Comparison of ENCODE assay signal across 13 cellular contexts in genomic region chr11:128458316-128458715, GRCh38.
A peak's percentile ranks its signal among the peaks of the same experiment; 100 is the strongest.
DNase-seq lines count a peak whose midpoint lies in the region; ATAC-seq lines count a peak whose summit lies in the region.
"Had no signal": no experiment of that assay in that cellular context is flagged by ENCODE, and none has a peak within 500 bp of the region (broad histone marks: within the 10 kb centered on the region; RNA-seq: fewer than 3 reads in every experiment).

No MANE protein-coding gene starts in this region.

- H3K27me3 ChIP-seq in GM23248 (replicated peaks; ENCODE audit: insufficient read depth): no peaks in the 10 kb centered on the region
- H3K27me3 ChIP-seq: dorsolateral prefrontal cortex had no signal

- intact Hi-C loops in posterior cingulate gyrus (cut with DNase I): no loop called here

- H3K27me3 Mint-ChIP-seq in activated naive CD8-positive, alpha-beta T cell treated with anti-CD3 and anti-CD28 coated beads, Interleukin-2, amount 10 ng/mL, durations not matched to agents 7 days and 5 days: no peaks in the 10 kb centered on the region

- peak; percentile 74 for DNase-seq in A172 (ENCODE audit: low spot score)
- peak; percentile 81 for DNase-seq in GM23248
- DNase-seq in activated naive CD8-positive, alpha-beta T cell treated with anti-CD3 and anti-CD28 coated beads, Interleukin-2, amount 10 ng/mL, durations not matched to agents 7 days and 5 days: no peak
- peak; percentile 58 for DNase-seq in hepatic stellate cell (ENCODE audit: low spot score)
- no peak for DNase-seq in activated CD4-positive, CD25-positive, alpha-beta regulatory T cell (lab: John Stamatoyannopoulos, UW)
- no peak for DNase-seq in activated effector memory CD4-positive, alpha-beta T cell treated with anti-CD3 and anti-CD28 coated beads, Interleukin-2, amount 50 U/mL, for 16 hours
- DNase-seq in DMS153 (lab: John Stamatoyannopoulos, UW): no peak
- DNase-seq in posterior cingulate gyrus: no peak
- DNase-seq: activated CD8-positive, alpha-beta memory T cell treated with anti-CD3 and anti-CD28 coated beads, Interleukin-2, amount 50 U/mL, for 48 hours; dorsolateral prefrontal cortex; NCI-H2029; SHP77 treated with DMSO at 0.1 percent for 48 hours had no signal

- peak overlapping the region; percentile 2 for H3K27ac Mint-ChIP-seq in activated naive CD8-positive, alpha-beta T cell treated with anti-CD3 and anti-CD28 coated beads, Interleukin-2, amount 10 ng/mL, durations not matched to agents 7 days and 5 days

- peak overlapping the region; percentile 81 for H3K27ac ChIP-seq in GM23248

- no peak overlapping the region for H3K4me3 ChIP-seq in GM23248
- H3K4me3 ChIP-seq: dorsolateral prefrontal cortex, HAP-1 had no signal

- peak overlapping the region; percentile 22 for H3K4me2 ChIP-seq in GM23248 (ENCODE audit: unreplicated experiment)

- H3K9me3 ChIP-seq in GM23248 (ENCODE audit: low read depth): no peaks in the 10 kb centered on the region
- H3K9me3 ChIP-seq: HAP-1 had no signal

- in situ Hi-C loops in GM23248 (cut with MboI): no loop called here

- no peak overlapping the region for H2AFZ ChIP-seq in GM23248

- peak overlapping the region; percentile 42; the same call in 1 of the 2 replicates for H3K9ac ChIP-seq in GM23248

- H3K36me3 Mint-ChIP-seq in activated naive CD8-positive, alpha-beta T cell treated with anti-CD3 and anti-CD28 coated beads, Interleukin-2, amount 10 ng/mL, durations not matched to agents 7 days and 5 days: peaks cover 79% of the 10 kb centered on the region

- H3K9me3 Mint-ChIP-seq in activated naive CD8-positive, alpha-beta T cell treated with anti-CD3 and anti-CD28 coated beads, Interleukin-2, amount 10 ng/mL, durations not matched to agents 7 days and 5 days: no peaks in the 10 kb centered on the region

- peaks cover 31% of the 10 kb centered on the region for H3K4me1 ChIP-seq in GM23248 (ENCODE audit: insufficient read depth)
- H3K4me1 ChIP-seq: HAP-1 had no signal

- 2 to 4% methylated on average over 5 of the region's 5 CpGs for WGBS in GM23248 (ENCODE audit: low coverage in 1 of 2, low lambda C conversion rate in 2 of 2, missing lambda C conversion rate in 2 of 2), 2 experiments

- H3K36me3 ChIP-seq in GM23248 (ENCODE audit: low read depth): peaks cover 62% of the 10 kb centered on the region
- H3K36me3 ChIP-seq: HAP-1 had no signal

- H4K20me1 ChIP-seq in GM23248 (ENCODE audit: insufficient read depth): no peaks in the 10 kb centered on the region

- peaks cover 43% of the 10 kb centered on the region for H3K79me2 ChIP-seq in GM23248 (ENCODE audit: insufficient read depth)

- POLR2A ChIA-PET in activated naive CD8-positive, alpha-beta T cell treated with anti-CD3 and anti-CD28 coated beads, Interleukin-2, amount 10 ng/mL, durations not matched to agents 7 days and 5 days (lab: Charles Lee): interaction anchor here (0.7 to 2.8 kb wide), 4 partner anchors 52 to 168 kb away, joined by 4 to 9 read pairs (median 6); no protein-coding TSS in a partner anchor

- peaks cover 51% of the 10 kb centered on the region for H3K4me1 Mint-ChIP-seq in activated naive CD8-positive, alpha-beta T cell treated with anti-CD3 and anti-CD28 coated beads, Interleukin-2, amount 10 ng/mL, durations not matched to agents 7 days and 5 days

- H3F3A ChIP-seq in GM23248 (ENCODE audit: insufficient read depth): peaks cover 90% of the 10 kb centered on the region

- H3K4me3 Mint-ChIP-seq in activated naive CD8-positive, alpha-beta T cell treated with anti-CD3 and anti-CD28 coated beads, Interleukin-2, amount 10 ng/mL, durations not matched to agents 7 days and 5 days: no peak overlapping the region

- no peaks in the 10 kb centered on the region for H3K9me2 ChIP-seq in GM23248 (ENCODE audit: insufficient read depth)

- ATAC-seq in activated naive CD8-positive, alpha-beta T cell treated with anti-CD3 and anti-CD28 coated beads, Interleukin-2, amount 10 ng/mL, durations not matched to agents 7 days and 5 days (ENCODE audit: low read depth): no peak

Comparison
In these comparisons a context has a peak if more than half of its experiments do, and no peak if none do; other contexts are left out.
1. DNase-seq: peak in A172 (single experiment), GM23248 (single experiment) and hepatic stellate cell (single experiment); none in activated naive CD8-positive, alpha-beta T cell treated with anti-CD3 and anti-CD28 coated beads, Interleukin-2, amount 10 ng/mL, durations not matched to agents 7 days and 5 days (single experiment), activated CD4-positive, CD25-positive, alpha-beta regulatory T cell (0 of 4), activated effector memory CD4-positive, alpha-beta T cell treated with anti-CD3 and anti-CD28 coated beads, Interleukin-2, amount 50 U/mL, for 16 hours (single experiment), DMS153 (single experiment) and posterior cingulate gyrus (0 of 10).